9 cellular contexts compared by ENCODE assay signal in genomic region chr1:99728494-99729235, GRCh38. TPM values are rescaled to one million over a fixed set of nuclear protein-coding genes. Genes with fewer than 3 reads are reported as not detected.
DNase-seq lines count a peak whose midpoint lies in the region; FAIRE-seq and TF ChIP-seq lines count a peak whose summit lies in the region.
"Had no signal": no experiment of that assay in that cellular context is flagged by ENCODE, and none has a peak within 500 bp of the region (broad histone marks: within the 10 kb centered on the region; RNA-seq: fewer than 3 reads in every experiment).

No MANE protein-coding gene starts in this region.

- no peaks in the 10 kb centered on the region for H3K79me2 ChIP-seq in neural progenitor cell (ENCODE audit: low read depth)

- peaks cover 15% of the 10 kb centered on the region for H3K4me1 ChIP-seq in neural progenitor cell

- no peaks in the 10 kb centered on the region for H3K36me3 ChIP-seq in neural progenitor cell

- DNase-seq in NCI-H524 (lab: John Stamatoyannopoulos, UW) (peak; percentile 12 to 59), NCI-H524 treated with DMSO at 0.1 percent for 48 hours (lab: John Stamatoyannopoulos, UW) (no peak), LNCaP clone FGC (ENCODE audit: low read depth) (no peak), cardiac fibroblast (ENCODE audit: low read depth in 2 of 2) (peak; percentile 26 to 82), neural progenitor cell (ENCODE audit: low spot score) (peak; percentile 53), NCI-H1048 (lab: John Stamatoyannopoulos, UW) (no peak), T-helper 9 cell (no peak), HTR-8/SVneo (ENCODE audit: insufficient read length, low spot score) (no peak)

- H3K9me3 ChIP-seq in neural progenitor cell (ENCODE audit: low read depth): no peaks in the 10 kb centered on the region

- no peaks in the 10 kb centered on the region for H3K27me3 Mint-ChIP-seq in neural progenitor cell (ENCODE audit: insufficient read depth, low read depth)
- H3K27me3 Mint-ChIP-seq: activated naive CD8-positive, alpha-beta T cell had no signal

- H3K27me3 ChIP-seq in neural progenitor cell: no peaks in the 10 kb centered on the region

- peaks cover 19% of the 10 kb centered on the region for H3K4me1 Mint-ChIP-seq in neural progenitor cell

- H3K36me3 Mint-ChIP-seq in neural progenitor cell: no peaks in the 10 kb centered on the region
- H3K36me3 Mint-ChIP-seq: activated naive CD8-positive, alpha-beta T cell had no signal

- H3K9me3 Mint-ChIP-seq in neural progenitor cell: no peaks in the 10 kb centered on the region

- no peak overlapping the region for H3K4me2 ChIP-seq in neural progenitor cell

- no peak for FAIRE-seq in HTR-8/SVneo (lab: Jason Lieb, UNC)

- H2AFZ ChIP-seq in neural progenitor cell (replicated peaks): no peak overlapping the region

- H4K20me1 ChIP-seq in neural progenitor cell (ENCODE audit: low read depth): no peaks in the 10 kb centered on the region

- H3K9ac ChIP-seq in neural progenitor cell: no peak overlapping the region

- H3F3A ChIP-seq in neural progenitor cell (ENCODE audit: low read depth): no peaks in the 10 kb centered on the region

- H3K27ac Mint-ChIP-seq in neural progenitor cell: no peak overlapping the region
- H3K27ac Mint-ChIP-seq: activated naive CD8-positive, alpha-beta T cell had no signal

- H3K4me3 ChIP-seq in LNCaP clone FGC (ENCODE audit: low read depth, low read length) (no peak overlapping the region), cardiac fibroblast (replicated peaks in 1 of 2; ENCODE audit: low read depth in 2 of 2, low read length in 2 of 2) (peak overlapping the region in 1 of 2 donors; percentile 2), neural progenitor cell (no peak overlapping the region)

- H3K4me3 Mint-ChIP-seq in neural progenitor cell: no peak overlapping the region
- H3K4me3 Mint-ChIP-seq: activated naive CD8-positive, alpha-beta T cell had no signal

- H3K27ac ChIP-seq in neural progenitor cell: no peak overlapping the region

- TF ChIP-seq CTCF in LNCaP clone FGC (IDR thresholded peaks at IDR 0.05; ENCODE audit: control insufficient read depth, extremely low read depth, insufficient read depth) (peak; percentile 27; the same call in 1 of the 2 replicates), cardiac fibroblast (IDR thresholded peaks at IDR 0.05; ENCODE audit: low read depth, low read length) (peak; percentile 66), neural progenitor cell (IDR thresholded peaks at IDR 0.05) (peak; percentile 67)

RNA-seq across cellular contexts. Expression of gene FRRS1, which starts 37.8 kb away (rescaled TPM):
- 4.3 and 5.1 TPM in 2 replicates for total RNA-seq in neural progenitor cell (ENCODE audit: low replicate concordance)

Comparison
In these comparisons a context has a peak if more than half of its experiments do, and no peak if none do; other contexts are left out.
1. DNase-seq: peak in NCI-H524 (2 of 2), cardiac fibroblast (2 of 2) and neural progenitor cell (single experiment); none in NCI-H524 treated with DMSO at 0.1 percent for 48 hours (single experiment), LNCaP clone FGC (single experiment), NCI-H1048 (single experiment), T-helper 9 cell (single experiment) and HTR-8/SVneo (single experiment).
2. Peak in every context shown above with its lines, with median percentiles within 50 percentile points of each other: CTCF ChIP-seq.